1 cellular context compared by ENCODE assay signal in genomic region chr15:85494035-85494793, GRCh38.
TF ChIP-seq lines count a peak whose summit lies in the region.

No MANE protein-coding gene starts in this region.

TF ChIP-seq in H1, 55 proteins besides CTCF, POLR2A, EP300 and RAD21 (continued from another document):
- TF ChIP-seq, protein P1, sequence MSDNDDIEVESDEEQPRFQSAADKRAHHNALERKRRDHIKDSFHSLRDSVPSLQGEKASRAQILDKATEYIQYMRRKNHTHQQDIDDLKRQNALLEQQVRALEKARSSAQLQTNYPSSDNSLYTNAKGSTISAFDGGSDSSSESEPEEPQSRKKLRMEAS (IDR thresholded peaks at IDR 0.05): no peak
- TF ChIP-seq CREB1 (IDR thresholded peaks at IDR 0.05): no peak
